In the genomic region with DNA sequence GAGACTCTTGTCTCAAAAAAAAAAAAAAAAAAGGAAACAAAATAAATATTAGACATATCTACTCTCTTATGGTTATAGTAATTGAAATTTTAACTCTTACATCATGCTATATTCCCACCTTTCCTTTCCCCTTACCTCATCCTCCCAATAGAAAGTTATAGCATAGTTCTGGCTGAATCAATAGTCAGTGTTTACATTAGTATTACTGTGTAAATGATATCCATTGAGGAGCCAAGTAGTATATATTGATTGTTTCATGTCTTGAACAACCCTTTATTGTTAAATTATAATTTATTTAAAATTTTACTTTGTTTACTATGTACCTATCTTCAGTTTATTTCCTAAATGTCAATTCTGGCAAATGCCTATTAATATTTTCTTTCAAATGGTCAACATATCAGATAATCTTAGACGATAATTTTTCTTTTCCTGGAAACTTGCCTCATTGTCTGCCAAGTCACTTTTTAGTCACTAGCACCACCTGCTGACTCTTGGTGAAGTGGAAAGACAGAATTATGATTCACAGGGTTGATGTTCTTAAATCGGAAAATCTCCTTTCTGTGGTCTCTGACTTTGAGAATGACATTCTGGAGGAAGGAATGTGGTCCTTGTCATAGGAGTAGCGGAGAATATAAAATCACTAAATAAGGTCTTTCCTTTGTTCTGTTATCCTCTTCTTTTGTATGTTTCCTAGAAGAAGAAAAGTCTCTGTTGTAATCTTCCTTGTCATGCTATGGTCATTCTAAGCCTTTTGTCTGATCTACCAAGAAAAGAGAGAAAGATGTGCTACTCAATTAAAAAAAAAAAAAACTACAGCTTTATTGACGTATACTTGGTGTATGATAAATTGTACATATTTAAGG, we compare ENCODE assay signal across 8 cellular contexts. TPM values are rescaled to one million over a fixed set of nuclear protein-coding genes. Genes with fewer than 3 reads are reported as not detected.
DNase-seq lines count a peak whose midpoint lies in the region; ATAC-seq and TF ChIP-seq lines count a peak whose summit lies in the region.

No MANE protein-coding gene starts in this region.

- no peak overlapping the region for H3K27ac ChIP-seq in neutrophil

- DNase-seq in D341Med (ENCODE audit: low spot score) (peak; percentile 61), HS-5 (ENCODE audit: low read depth) (peak; percentile 74), NCI-H82 treated with DMSO at 0.1 percent for 48 hours (lab: John Stamatoyannopoulos, UW; ENCODE audit: unreplicated experiment) (peak; percentile 55), fibroblast of the aortic adventitia (ENCODE audit: low read depth) (peak; percentile 89), HuH-7.5 (ENCODE audit: low spot score) (no peak)
- peak; percentile 57 for DNase-seq in activated CD8-positive, alpha-beta memory T cell treated with anti-CD3 and anti-CD28 coated beads, Interleukin-2, amount 50 U/mL, for 4 hours

- no peaks in the 10 kb centered on the region for H3K36me3 ChIP-seq in neutrophil

- peaks cover 32% of the 10 kb centered on the region for H3K27me3 ChIP-seq in neutrophil

- H3K9me3 ChIP-seq in neutrophil, result no peaks in the 10 kb centered on the region

- ATAC-seq in GM18511 (IDR thresholded peaks at IDR 0.05; ENCODE audit: unreplicated experiment), result no peak

- H3K4me3 ChIP-seq in fibroblast of the aortic adventitia (ENCODE audit: low read depth, low read length) (no peak overlapping the region), neutrophil (ENCODE audit: low read depth in 1 of 2, low read length in 1 of 2) (no peak overlapping the region)

- H3K4me1 ChIP-seq in neutrophil (ENCODE audit: control insufficient read depth in 1 of 2, insufficient read depth in 1 of 2, low read depth in 1 of 2, low read length in 1 of 2), result no peaks in the 10 kb centered on the region

- peak; percentile 66 for TF ChIP-seq CTCF in fibroblast of the aortic adventitia (IDR thresholded peaks at IDR 0.05; ENCODE audit: insufficient read depth, low read length)
- TF ChIP-seq CTCF in neutrophil (IDR thresholded peaks at IDR 0.05), result peak; percentile 65

RNA-seq across cellular contexts. Expression of gene HJV, which starts 8.6 kb away (rescaled TPM):
- total RNA-seq in fibroblast of the aortic adventitia (ENCODE audit: low replicate concordance), result not detected in 2 replicates

RNA-seq across cellular contexts. Expression of gene TXNIP, which starts 16.6 kb away (rescaled TPM):
- 73.0 and 257 TPM in 2 replicates for total RNA-seq in fibroblast of the aortic adventitia (ENCODE audit: low replicate concordance)

RNA-seq across cellular contexts. Expression of gene POLR3GL, which starts 48.4 kb away (rescaled TPM):
- total RNA-seq in fibroblast of the aortic adventitia (ENCODE audit: low replicate concordance), result 15.7 and 28.4 TPM in 2 replicates

RNA-seq across cellular contexts. Expression of gene ANKRD34A, which starts 48.6 kb away (rescaled TPM):
- total RNA-seq in fibroblast of the aortic adventitia (ENCODE audit: low replicate concordance), result 0.65 and 0.99 TPM in 2 replicates

RNA-seq across cellular contexts. Expression of gene LIX1L, which starts 55.1 kb away (rescaled TPM):
- 50.8 and 73.3 TPM in 2 replicates for total RNA-seq in fibroblast of the aortic adventitia (ENCODE audit: low replicate concordance)
